ENCODE assay signal across 1 cellular context in genomic region chr3:23068016-23068728, GRCh38.
TF ChIP-seq lines count a peak whose summit lies in the region.

No MANE protein-coding gene starts in this region.

TF ChIP-seq in WTC11, 78 proteins besides CTCF, POLR2A, EP300 and RAD21 (continued from another document):
- TF ChIP-seq, protein P1, sequence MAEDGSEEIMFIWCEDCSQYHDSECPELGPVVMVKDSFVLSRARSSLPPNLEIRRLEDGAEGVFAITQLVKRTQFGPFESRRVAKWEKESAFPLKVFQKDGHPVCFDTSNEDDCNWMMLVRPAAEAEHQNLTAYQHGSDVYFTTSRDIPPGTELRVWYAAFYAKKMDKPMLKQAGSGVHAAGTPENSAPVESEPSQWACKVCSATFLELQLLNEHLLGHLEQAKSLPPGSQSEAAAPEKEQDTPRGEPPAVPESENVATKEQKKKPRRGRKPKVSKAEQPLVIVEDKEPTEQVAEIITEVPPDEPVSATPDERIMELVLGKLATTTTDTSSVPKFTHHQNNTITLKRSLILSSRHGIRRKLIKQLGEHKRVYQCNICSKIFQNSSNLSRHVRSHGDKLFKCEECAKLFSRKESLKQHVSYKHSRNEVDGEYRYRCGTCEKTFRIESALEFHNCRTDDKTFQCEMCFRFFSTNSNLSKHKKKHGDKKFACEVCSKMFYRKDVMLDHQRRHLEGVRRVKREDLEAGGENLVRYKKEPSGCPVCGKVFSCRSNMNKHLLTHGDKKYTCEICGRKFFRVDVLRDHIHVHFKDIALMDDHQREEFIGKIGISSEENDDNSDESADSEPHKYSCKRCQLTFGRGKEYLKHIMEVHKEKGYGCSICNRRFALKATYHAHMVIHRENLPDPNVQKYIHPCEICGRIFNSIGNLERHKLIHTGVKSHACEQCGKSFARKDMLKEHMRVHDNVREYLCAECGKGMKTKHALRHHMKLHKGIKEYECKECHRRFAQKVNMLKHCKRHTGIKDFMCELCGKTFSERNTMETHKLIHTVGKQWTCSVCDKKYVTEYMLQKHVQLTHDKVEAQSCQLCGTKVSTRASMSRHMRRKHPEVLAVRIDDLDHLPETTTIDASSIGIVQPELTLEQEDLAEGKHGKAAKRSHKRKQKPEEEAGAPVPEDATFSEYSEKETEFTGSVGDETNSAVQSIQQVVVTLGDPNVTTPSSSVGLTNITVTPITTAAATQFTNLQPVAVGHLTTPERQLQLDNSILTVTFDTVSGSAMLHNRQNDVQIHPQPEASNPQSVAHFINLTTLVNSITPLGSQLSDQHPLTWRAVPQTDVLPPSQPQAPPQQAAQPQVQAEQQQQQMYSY (CRISPR knock-in tag; IDR thresholded peaks at IDR 0.05), result no peak
- no peak for TF ChIP-seq PRRX2 (CRISPR knock-in tag; IDR thresholded peaks at IDR 0.05)
